In genomic region chr20:6940052-6940451, GRCh38 we compare ENCODE assay signal across 9 cellular contexts.
DNase-seq lines count a peak whose midpoint lies in the region; ATAC-seq, FAIRE-seq and TF ChIP-seq lines count a peak whose summit lies in the region.
"Had no signal": no experiment of that assay in that cellular context is flagged by ENCODE, and none has a peak within 500 bp of the region (broad histone marks: within the 10 kb centered on the region; RNA-seq: fewer than 3 reads in every experiment).

No MANE protein-coding gene starts in this region.

- FAIRE-seq in endothelial cell of umbilical vein (lab: Jason Lieb, UNC): no peak

- TF ChIP-seq EP300 in SK-N-SH (IDR thresholded peaks at IDR 0.05; ENCODE audit: borderline replicate concordance in 1 of 2, low read depth in 1 of 2, low read length in 1 of 2): no peak

- ATAC-seq in SK-N-SH treated with all-trans-retinoic acid at 6 μM for 48 hours: no peak
- no peak for ATAC-seq in mucosa of descending colon

- no peak for TF ChIP-seq POLR2A in endothelial cell of umbilical vein (IDR thresholded peaks at IDR 0.05; ENCODE audit: low read depth, low read length)

- CTCF ChIA-PET in SK-N-SH (lab: Yijun Ruan, JAX) (interaction anchor here (2.0 kb wide), 1 partner anchor 112 kb away, joined by 6 read pairs; no protein-coding TSS in a partner anchor), endothelial cell of umbilical vein (lab: Charles Lee) (no interaction called here)
- CTCF ChIA-PET in CD8-positive, alpha-beta memory T cell (lab: Charles Lee): no interaction called here

- peak; percentile 39 for TF ChIP-seq RAD21 in SK-N-SH (IDR thresholded peaks at IDR 0.05; ENCODE audit: low read length)

- H3K27ac Mint-ChIP-seq in CD8-positive, alpha-beta memory T cell: no peak overlapping the region

- H3K27me3 ChIP-seq in SK-N-SH (ENCODE audit: insufficient read depth) (no peaks in the 10 kb centered on the region), NT2/D1 (ENCODE audit: insufficient read depth, insufficient read length) (no peaks in the 10 kb centered on the region), endothelial cell of umbilical vein (ENCODE audit: control insufficient read depth in 2 of 2, insufficient read depth in 2 of 2, low read length in 2 of 2) (no peaks in the 10 kb centered on the region), smooth muscle cell (ENCODE audit: low read depth) (no peaks in the 10 kb centered on the region)
- no peaks in the 10 kb centered on the region for H3K27me3 ChIP-seq in CD8-positive, alpha-beta memory T cell (ENCODE audit: insufficient read depth, low read length, poor library complexity, severe bottlenecking)

- no peaks in the 10 kb centered on the region for H3K9me3 ChIP-seq in SK-N-SH
- H3K9me3 ChIP-seq in NT2/D1 (ENCODE audit: insufficient read depth, low read length): no peaks in the 10 kb centered on the region
- H3K9me3 ChIP-seq in endothelial cell of umbilical vein (replicated peaks; ENCODE audit: control insufficient read depth, insufficient read depth, low read length): no peaks in the 10 kb centered on the region
- no peaks in the 10 kb centered on the region for H3K9me3 ChIP-seq in smooth muscle cell (replicated peaks; ENCODE audit: low read depth)
- no peaks in the 10 kb centered on the region for H3K9me3 ChIP-seq in mucosa of descending colon
- no peaks in the 10 kb centered on the region for H3K9me3 ChIP-seq in CD8-positive, alpha-beta memory T cell (ENCODE audit: low read length)

- no peak overlapping the region for H3K9ac ChIP-seq in SK-N-SH
- no peak overlapping the region for H3K9ac ChIP-seq in NT2/D1 (ENCODE audit: insufficient read length, low read depth)
- no peak overlapping the region for H3K9ac ChIP-seq in endothelial cell of umbilical vein (replicated peaks; ENCODE audit: extremely low read depth, insufficient read depth, low read length)
- H3K9ac ChIP-seq in smooth muscle cell (ENCODE audit: low read depth): no peak overlapping the region

- H3K27ac ChIP-seq in SK-N-SH (ENCODE audit: low read depth in 2 of 2, low read length in 1 of 2): no peak overlapping the region
- H3K27ac ChIP-seq in endothelial cell of umbilical vein (ENCODE audit: insufficient read depth, low read depth, low read length): no peak overlapping the region
- H3K27ac ChIP-seq in smooth muscle cell (ENCODE audit: low read depth): no peak overlapping the region
- no peak overlapping the region for H3K27ac ChIP-seq in CD8-positive, alpha-beta memory T cell (ENCODE audit: low read depth, low read length)

- POLR2A ChIA-PET in SK-N-SH (lab: Yijun Ruan, JAX): no interaction called here
- POLR2A ChIA-PET in endothelial cell of umbilical vein (lab: Charles Lee): no interaction called here
- POLR2A ChIA-PET in CD8-positive, alpha-beta memory T cell (lab: Charles Lee): no interaction called here

- no peak overlapping the region; a peak in 1 of 4 replicates for H3K4me3 ChIP-seq in SK-N-SH (ENCODE audit: low read depth in 2 of 2, low read length in 1 of 2)
- no peak overlapping the region for H3K4me3 ChIP-seq in NT2/D1 (ENCODE audit: insufficient read length, low read depth)
- H3K4me3 ChIP-seq in endothelial cell of umbilical vein (replicated peaks in 1 of 3; ENCODE audit: insufficient read depth in 1 of 3, low read depth in 1 of 3, low read length in 3 of 3): no peak overlapping the region
- H3K4me3 ChIP-seq in smooth muscle cell: no peak overlapping the region
- no peak overlapping the region for H3K4me3 ChIP-seq in mucosa of descending colon
- H3K4me3 ChIP-seq in CD8-positive, alpha-beta memory T cell (ENCODE audit: low read length): no peak overlapping the region

- intact Hi-C loops in endothelial cell of umbilical vein (cut with micrococcal nuclease) (no loop called here), mucosa of descending colon (cut with DNase I, micrococcal nuclease) (loop anchor here in 1 of 2 donors (10.0 kb wide), 1 partner anchor 755 kb away; no protein-coding TSS in a partner anchor)

- dilution Hi-C loops in endothelial cell of umbilical vein (cut with MboI; ENCODE audit: extremely low pct_ligation_motif_present, low sequenced_read_pairs): no loop called here

- TF ChIP-seq CTCF in SK-N-SH (IDR thresholded peaks at IDR 0.05) (peak; percentile 46), endothelial cell of umbilical vein (IDR thresholded peaks at IDR 0.05; ENCODE audit: extremely low read depth in 1 of 2, insufficient read depth in 1 of 2, low read depth in 1 of 2, low read length in 2 of 2) (peak; percentile 11 to 17), smooth muscle cell (IDR thresholded peaks at IDR 0.05; ENCODE audit: borderline replicate concordance, insufficient read depth, poor library complexity, severe bottlenecking) (peak; percentile 41), mucosa of descending colon (IDR thresholded peaks at IDR 0.05) (no peak)

- DNase-seq in SK-N-SH (peak; percentile 18), NT2/D1 (ENCODE audit: low read depth, low spot score) (peak; percentile 48), endothelial cell of umbilical vein (ENCODE audit: low read depth, low spot score) (no peak), smooth muscle cell (lab: John Stamatoyannopoulos, UW; ENCODE audit: unreplicated experiment) (no peak), mucosa of descending colon (no peak)
- no peak for DNase-seq in stimulated activated CD4-positive, alpha-beta T cell treated with anti-CD3 and anti-CD28 coated beads, Interleukin-4, amount 100 ng/mL, for 1 hour
- DNase-seq in CD8-positive, alpha-beta memory T cell: no peak
- DNase-seq: activated naive CD4-positive, alpha-beta T cell treated with Interleukin-2 at 50 U/mL for 16 hours had no signal

- H2AFZ ChIP-seq in SK-N-SH (ENCODE audit: low read depth) (no peak overlapping the region), endothelial cell of umbilical vein (ENCODE audit: low read depth, low read length) (no peak overlapping the region), smooth muscle cell (ENCODE audit: low read depth) (no peak overlapping the region)

- H3K4me3 Mint-ChIP-seq in CD8-positive, alpha-beta memory T cell: no peak overlapping the region

- H3K9me2 ChIP-seq in SK-N-SH: no peaks in the 10 kb centered on the region

- no peaks in the 10 kb centered on the region for H3K27me3 Mint-ChIP-seq in CD8-positive, alpha-beta memory T cell

- no peaks in the 10 kb centered on the region for H3K9me1 ChIP-seq in endothelial cell of umbilical vein (replicated peaks; ENCODE audit: control insufficient read depth, extremely low read depth, insufficient read depth, low read length)

- H3K79me2 ChIP-seq in SK-N-SH (ENCODE audit: insufficient read depth) (no peaks in the 10 kb centered on the region), endothelial cell of umbilical vein (ENCODE audit: control insufficient read depth, insufficient read depth, low read length) (no peaks in the 10 kb centered on the region), smooth muscle cell (ENCODE audit: low read depth) (no peaks in the 10 kb centered on the region)

- no peaks in the 10 kb centered on the region for H3K36me3 ChIP-seq in SK-N-SH (replicated peaks in 1 of 2; ENCODE audit: control insufficient read depth in 1 of 2, insufficient read depth in 2 of 2, low read length in 1 of 2)
- H3K36me3 ChIP-seq in NT2/D1 (ENCODE audit: insufficient read depth, insufficient read length, low read length): no peaks in the 10 kb centered on the region
- H3K36me3 ChIP-seq in endothelial cell of umbilical vein (ENCODE audit: control insufficient read depth in 2 of 2, extremely low read depth in 1 of 2, insufficient read depth in 2 of 2, low read length in 2 of 2): no peaks in the 10 kb centered on the region
- no peaks in the 10 kb centered on the region for H3K36me3 ChIP-seq in smooth muscle cell (ENCODE audit: low read depth)
- no peaks in the 10 kb centered on the region for H3K36me3 ChIP-seq in mucosa of descending colon (ENCODE audit: low read depth)
- no peaks in the 10 kb centered on the region for H3K36me3 ChIP-seq in CD8-positive, alpha-beta memory T cell (ENCODE audit: insufficient read depth, low read length)

- 9% methylated on average over 5 of the region's 5 CpGs for WGBS in SK-N-SH (ENCODE audit: low lambda C conversion rate)
- 46% methylated on average over 5 of the region's 5 CpGs for WGBS in smooth muscle cell (ENCODE audit: low lambda C conversion rate)

- no TSS peak for BruUV-seq in endothelial cell of umbilical vein (replicated peaks; lab: Mats Ljungman, UMichigan)

- H3K4me2 ChIP-seq in SK-N-SH (no peak overlapping the region), endothelial cell of umbilical vein (ENCODE audit: insufficient read depth, low read length) (no peak overlapping the region), smooth muscle cell (no peak overlapping the region)

- H3K4me1 Mint-ChIP-seq in CD8-positive, alpha-beta memory T cell: no peaks in the 10 kb centered on the region

- H3F3A ChIP-seq in SK-N-SH (replicated peaks; ENCODE audit: insufficient read depth): no peaks in the 10 kb centered on the region
- H3F3A ChIP-seq in smooth muscle cell (ENCODE audit: low read depth): no peaks in the 10 kb centered on the region

- H3K36me3 Mint-ChIP-seq in CD8-positive, alpha-beta memory T cell: no peaks in the 10 kb centered on the region

- H4K20me1 ChIP-seq in SK-N-SH (ENCODE audit: insufficient read depth): no peaks in the 10 kb centered on the region
- H4K20me1 ChIP-seq in endothelial cell of umbilical vein (replicated peaks; ENCODE audit: control insufficient read depth, extremely low read depth, insufficient read depth, low read length): no peaks in the 10 kb centered on the region
- H4K20me1 ChIP-seq in smooth muscle cell (ENCODE audit: low read depth): no peaks in the 10 kb centered on the region

- H3K4me1 ChIP-seq in SK-N-SH (ENCODE audit: control insufficient read depth in 1 of 2, insufficient read depth in 2 of 2, low read depth in 1 of 2, low read length in 1 of 2) (no peaks in the 10 kb centered on the region), NT2/D1 (ENCODE audit: insufficient read depth, insufficient read length) (no peaks in the 10 kb centered on the region), endothelial cell of umbilical vein (ENCODE audit: control insufficient read depth, extremely low read depth, insufficient read depth, low read length) (no peaks in the 10 kb centered on the region), smooth muscle cell (ENCODE audit: low read depth) (no peaks in the 10 kb centered on the region), mucosa of descending colon (ENCODE audit: low read depth) (no peaks in the 10 kb centered on the region)
- no peaks in the 10 kb centered on the region for H3K4me1 ChIP-seq in CD8-positive, alpha-beta memory T cell (ENCODE audit: insufficient read depth, low read length)

- H3K9me3 Mint-ChIP-seq in CD8-positive, alpha-beta memory T cell: peaks cover 2 to 20% (median 11%) of the 10 kb centered on the region in 5 donors

TF ChIP-seq in SK-N-SH, 30 proteins besides CTCF, POLR2A, EP300 and RAD21 (continues in another document):
- no peak for TF ChIP-seq FOSL2 (IDR thresholded peaks at IDR 0.05; ENCODE audit: borderline replicate concordance, low read depth)

TF ChIP-seq in endothelial cell of umbilical vein, 7 proteins besides CTCF, POLR2A, EP300 and RAD21 (continues in another document):
- TF ChIP-seq POLR2AphosphoS5 (IDR thresholded peaks at IDR 0.05; ENCODE audit: insufficient read depth, low read depth, low read length) (no peak), JUN (IDR thresholded peaks at IDR 0.05; ENCODE audit: borderline replicate concordance, insufficient read depth, insufficient read length, low read depth) (no peak), MYC (IDR thresholded peaks at IDR 0.05; ENCODE audit: low read depth, low read length) (no peak)

Comparison
In these comparisons a context has a peak if more than half of its experiments do, and no peak if none do; other contexts are left out.
1. DNase-seq: peak in SK-N-SH (single experiment) and NT2/D1 (single experiment); none in endothelial cell of umbilical vein (single experiment), smooth muscle cell (single experiment), stimulated activated CD4-positive, alpha-beta T cell treated with anti-CD3 and anti-CD28 coated beads, Interleukin-4, amount 100 ng/mL, for 1 hour (single experiment), mucosa of descending colon (0 of 3) and CD8-positive, alpha-beta memory T cell (0 of 5).